ENCODE assay signal across 8 cellular contexts in the genomic region with DNA sequence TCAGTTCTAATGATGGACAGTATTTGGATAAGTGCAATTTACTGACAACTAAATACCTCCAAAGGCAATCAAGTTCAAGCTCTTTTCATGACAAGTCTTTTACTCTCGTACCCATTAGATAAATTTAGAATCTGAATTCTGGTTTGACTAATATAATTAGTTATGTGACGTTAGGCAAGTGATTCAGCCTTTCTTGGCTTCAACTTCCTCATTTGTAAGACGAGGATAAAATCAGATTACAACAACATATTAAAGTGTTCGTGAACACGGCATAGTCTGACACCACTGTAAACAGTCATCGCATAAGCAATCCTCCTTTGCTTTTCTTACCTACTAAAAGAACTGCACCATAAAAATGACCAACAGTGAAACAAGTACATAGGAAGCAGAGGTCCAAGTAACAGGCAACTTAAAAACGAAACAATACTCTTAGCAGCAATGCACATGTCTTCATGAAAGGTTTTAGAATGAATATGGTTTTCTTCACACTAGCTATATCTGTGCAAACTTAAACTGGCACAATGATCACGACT. TPM values are rescaled to one million over a fixed set of nuclear protein-coding genes. Genes with fewer than 3 reads are reported as not detected.
DNase-seq lines count a peak whose midpoint lies in the region; ATAC-seq, FAIRE-seq and TF ChIP-seq lines count a peak whose summit lies in the region.

No MANE protein-coding gene starts in this region.

- H3K27me3 ChIP-seq in ACC112 (ENCODE audit: insufficient read depth, low read length) (no peaks in the 10 kb centered on the region), mammary epithelial cell (ENCODE audit: insufficient read depth, low read length) (no peaks in the 10 kb centered on the region), HepG2 (ENCODE audit: control insufficient read depth in 1 of 2, insufficient read depth in 2 of 2, low read length in 2 of 2) (no peaks in the 10 kb centered on the region)

- H3K9ac ChIP-seq in mammary epithelial cell (ENCODE audit: insufficient read depth, low read length) (no peak overlapping the region), HepG2 (ENCODE audit: insufficient read depth, low read depth, low read length) (no peak overlapping the region)

- H3K79me2 ChIP-seq in ACC112 (ENCODE audit: control insufficient read depth, insufficient read depth, low read length, unreplicated experiment) (no peaks in the 10 kb centered on the region), mammary epithelial cell (ENCODE audit: insufficient read depth, low read length) (no peaks in the 10 kb centered on the region), HepG2 (ENCODE audit: insufficient read depth, low read length) (no peaks in the 10 kb centered on the region)

- peak overlapping the region; percentile 83 for H2AFZ ChIP-seq in ACC112 (ENCODE audit: low read length, unreplicated experiment)
- H2AFZ ChIP-seq in mammary epithelial cell (ENCODE audit: low read depth, low read length) = no peak overlapping the region
- H2AFZ ChIP-seq in HepG2 (ENCODE audit: low read length) = no peak overlapping the region

- POLR2A ChIA-PET in HepG2 (lab: Yijun Ruan, JAX) = interaction anchor here (1.0 kb wide), 1 partner anchor 25 kb away, joined by 3 read pairs; a partner anchor contains a TSS

- H3K4me1 ChIP-seq in ACC112 (ENCODE audit: control insufficient read depth, insufficient read depth, low read length, unreplicated experiment) = peaks cover 12% of the 10 kb centered on the region
- H3K4me1 ChIP-seq in mammary epithelial cell (ENCODE audit: insufficient read depth, low read length) = no peaks in the 10 kb centered on the region
- H3K4me1 ChIP-seq in HepG2 (ENCODE audit: insufficient read depth, low read length) = peaks cover 4% of the 10 kb centered on the region; the same call in 1 of the 2 replicates

- no peak for FAIRE-seq in HepG2 (lab: Jason Lieb, UNC)

- no peak for TF ChIP-seq RAD21 in HepG2 (CRISPR knock-in tag; IDR thresholded peaks at IDR 0.05)

- BruUV-seq in mammary epithelial cell (replicated peaks; lab: Mats Ljungman, UMichigan) (no TSS peak), HepG2 (replicated peaks; lab: Mats Ljungman, UMichigan) (no TSS peak)

- H3K36me3 ChIP-seq in ACC112 (ENCODE audit: insufficient read depth, low read length) (no peaks in the 10 kb centered on the region; the same call in 1 of the 2 replicates), mammary epithelial cell (ENCODE audit: insufficient read depth, low read length) (peaks cover 2% of the 10 kb centered on the region), HepG2 (replicated peaks in 1 of 2; ENCODE audit: control insufficient read depth in 1 of 2, insufficient read depth in 2 of 2, low read length in 2 of 2) (peaks cover 1 to 16% of the 10 kb centered on the region in 2 experiments; a peak in 4 of 5 replicates)

- intact Hi-C loops in mammary epithelial cell (cut with micrococcal nuclease) = loop anchor here (10.0 kb wide), 1 partner anchor 206 kb away; no protein-coding TSS in a partner anchor
- intact Hi-C loops in HepG2 (cut with micrococcal nuclease; ENCODE audit: unreplicated experiment) = no loop called here

- no peak for TF ChIP-seq CTCF in mammary epithelial cell (conservative IDR thresholded peaks at IDR 0.05 in 1 of 2, IDR thresholded peaks at IDR 0.05 in 1 of 2; ENCODE audit: extremely low read depth in 1 of 2, insufficient read depth in 1 of 2, low read depth in 1 of 2, low read length in 2 of 2)
- TF ChIP-seq CTCF in HepG2 (CRISPR knock-in tag; IDR thresholded peaks at IDR 0.05) = no peak

- in situ Hi-C loops in mammary epithelial cell (cut with MboI; ENCODE audit: low sequenced_read_pairs in 2 of 2) (no loop called here), HepG2 (cut with HindIII; ENCODE audit: extremely low pct_ligation_motif_present, low pct_unique_long_range_greater_than_20kb) (no loop called here)

- ATAC-seq in GM19043 (IDR thresholded peaks at IDR 0.05; ENCODE audit: low read depth, unreplicated experiment) (peak; percentile 48), HG03565 (IDR thresholded peaks at IDR 0.05; ENCODE audit: unreplicated experiment) (peak; percentile 49), HepG2 (no peak)

- no peak for TF ChIP-seq POLR2A in HepG2 (IDR thresholded peaks at IDR 0.05; ENCODE audit: insufficient read depth in 1 of 2, low read depth in 2 of 2, low read length in 2 of 2)

- TF ChIP-seq EP300 in HepG2 (IDR thresholded peaks at IDR 0.05; ENCODE audit: low read depth in 2 of 2, low read length in 2 of 2) (no peak), HepG2 (CRISPR knock-in tag; IDR thresholded peaks at IDR 0.05; ENCODE audit: borderline replicate concordance) (no peak)

- peak overlapping the region; percentile 69 for H3K4me3 ChIP-seq in ACC112 (ENCODE audit: low read depth, low read length)
- no peak overlapping the region for H3K4me3 ChIP-seq in mammary epithelial cell (replicated peaks in 1 of 3; ENCODE audit: insufficient read depth in 1 of 3, low read depth in 2 of 3, low read length in 3 of 3)
- H3K4me3 ChIP-seq in HepG2 (replicated peaks in 1 of 3; ENCODE audit: insufficient read depth in 1 of 3, low read depth in 2 of 3, low read length in 3 of 3) = no peak overlapping the region

- H4K20me1 ChIP-seq in mammary epithelial cell (ENCODE audit: insufficient read depth, low read length) (no peaks in the 10 kb centered on the region), HepG2 (ENCODE audit: insufficient read depth, low read length) (no peaks in the 10 kb centered on the region)

- CTCF ChIA-PET in mammary epithelial cell (lab: Charles Lee; ENCODE audit: low non-redundant PET) (no interaction called here), HepG2 (lab: Yijun Ruan, JAX; ENCODE audit: low intra/inter-chr PET ratio, low total read pairs) (no interaction called here)

- 94% methylated on average over 8 of the region's 8 CpGs for WGBS in mammary epithelial cell (ENCODE audit: low coverage, missing lambda C conversion rate)
- 91% methylated on average over 8 of the region's 8 CpGs for WGBS in HepG2 (ENCODE audit: low lambda C conversion rate)

- H3K27ac ChIP-seq in ACC112 (ENCODE audit: low read depth, low read length) = peak overlapping the region; percentile 64
- H3K27ac ChIP-seq in mammary epithelial cell (ENCODE audit: insufficient read depth, low read depth, low read length) = no peak overlapping the region
- no peak overlapping the region for H3K27ac ChIP-seq in HepG2 (ENCODE audit: extremely low read length, insufficient read depth, low read length)

- DNase-seq in mammary epithelial cell (peak; percentile 16), NK-92 (lab: John Stamatoyannopoulos, UW; ENCODE audit: unreplicated experiment) (no peak), HepG2 (ENCODE audit: low spot score) (no peak), NCI-H748 (lab: John Stamatoyannopoulos, UW; ENCODE audit: unreplicated experiment) (no peak), amygdala (lab: John Stamatoyannopoulos, UW) (no peak)

- dilution Hi-C loops in mammary epithelial cell (cut with HindIII; ENCODE audit: low sequenced_read_pairs) = no loop called here

- H3K4me2 ChIP-seq in mammary epithelial cell (ENCODE audit: insufficient read depth, low read depth, low read length) (no peak overlapping the region), HepG2 (ENCODE audit: low read depth, low read length) (no peak overlapping the region)

- no peaks in the 10 kb centered on the region for H3K9me3 ChIP-seq in mammary epithelial cell (replicated peaks; ENCODE audit: insufficient read depth, low read length)
- H3K9me3 ChIP-seq in HepG2 (ENCODE audit: low read length) = no peaks in the 10 kb centered on the region

TF ChIP-seq in HepG2, 621 proteins besides CTCF, POLR2A, EP300 and RAD21 (continues in another document):
- TF ChIP-seq, protein P1, sequence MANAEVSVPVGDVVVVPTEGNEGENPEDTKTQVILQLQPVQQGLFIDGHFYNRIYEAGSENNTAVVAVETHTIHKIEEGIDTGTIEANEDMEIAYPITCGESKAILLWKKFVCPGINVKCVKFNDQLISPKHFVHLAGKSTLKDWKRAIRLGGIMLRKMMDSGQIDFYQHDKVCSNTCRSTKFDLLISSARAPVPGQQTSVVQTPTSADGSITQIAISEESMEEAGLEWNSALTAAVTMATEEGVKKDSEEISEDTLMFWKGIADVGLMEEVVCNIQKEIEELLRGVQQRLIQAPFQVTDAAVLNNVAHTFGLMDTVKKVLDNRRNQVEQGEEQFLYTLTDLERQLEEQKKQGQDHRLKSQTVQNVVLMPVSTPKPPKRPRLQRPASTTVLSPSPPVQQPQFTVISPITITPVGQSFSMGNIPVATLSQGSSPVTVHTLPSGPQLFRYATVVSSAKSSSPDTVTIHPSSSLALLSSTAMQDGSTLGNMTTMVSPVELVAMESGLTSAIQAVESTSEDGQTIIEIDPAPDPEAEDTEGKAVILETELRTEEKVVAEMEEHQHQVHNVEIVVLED (CRISPR knock-in tag; IDR thresholded peaks at IDR 0.05; ENCODE audit: borderline replicate concordance) = no peak
- TF ChIP-seq ELF3 (CRISPR knock-in tag; IDR thresholded peaks at IDR 0.05) (no peak), ZNF703 (CRISPR knock-in tag; IDR thresholded peaks at IDR 0.05; ENCODE audit: borderline replicate concordance) (no peak), ZNF75D (CRISPR knock-in tag; IDR thresholded peaks at IDR 0.05; ENCODE audit: borderline replicate concordance) (no peak)

RNA-seq across cellular contexts. Expression of a gene that starts 25.7 kb away (rescaled TPM):
- total RNA-seq in mammary epithelial cell (10 to 100 TPM; 10.3 to 43.4 TPM), HepG2 (2016; rRNA removed; fragmentation: Illumina TruSeq; extraction: Trizol) (104 and 158 TPM in 2 replicates)
- polyA plus RNA-seq in mammary epithelial cell (26.0 TPM), HepG2 (2011; rRNA removed) (29.1 and 32.4 TPM in 2 replicates)
- 6.5 TPM for polyA minus RNA-seq in mammary epithelial cell
- total RNA-seq in HepG2 (2016; cell fraction: cytosol; rRNA removed; fragmentation: Illumina TruSeq; extraction: Trizol; ENCODE audit: low read depth) = 65.3 and 66.5 TPM in 2 replicates
- 117 and 175 TPM in 2 replicates for total RNA-seq in HepG2 (2016; cell fraction: insoluble cytoplasmic fraction; rRNA removed; fragmentation: Illumina TruSeq; extraction: Trizol)
- 73.2 and 76.4 TPM in 2 replicates for total RNA-seq in HepG2 (2016; cell fraction: membrane; rRNA removed; fragmentation: Illumina TruSeq; extraction: Trizol)
- total RNA-seq in HepG2 (2016; cell fraction: nucleus; rRNA removed; fragmentation: Illumina TruSeq; extraction: Trizol) = 44.6 and 50.4 TPM in 2 replicates
- polyA plus RNA-seq in HepG2 (2011; cell fraction: cytosol; rRNA removed) = 37.1 and 37.6 TPM in 2 replicates
- polyA plus RNA-seq in HepG2 (2011; cell fraction: nucleus; rRNA removed) = 12.7 and 13.3 TPM in 2 replicates
- 49.6 and 68.8 TPM in 2 replicates for polyA plus RNA-seq in HepG2 (2012)
- polyA plus RNA-seq in HepG2 (2016; cell fraction: cytosol; fragmentation: Illumina TruSeq; extraction: Trizol; ENCODE audit: low read depth) = 84.3 and 106 TPM in 2 replicates
- polyA plus RNA-seq in HepG2 (2016; cell fraction: insoluble cytoplasmic fraction; fragmentation: Illumina TruSeq; extraction: Trizol; ENCODE audit: low read depth) = 196 and 215 TPM in 2 replicates
- polyA plus RNA-seq in HepG2 (2016; cell fraction: membrane; fragmentation: Illumina TruSeq; extraction: Trizol; ENCODE audit: low read depth) = 84.2 and 92.6 TPM in 2 replicates
- 92.2 and 92.5 TPM in 2 replicates for polyA plus RNA-seq in HepG2 (2016; cell fraction: nucleus; fragmentation: Illumina TruSeq; extraction: Trizol; ENCODE audit: insufficient read depth, low read depth)
- polyA minus RNA-seq in HepG2 (2011; rRNA and poly(A)+ RNA removed; ENCODE audit: low replicate concordance) = 12.7 and 15.1 TPM in 2 replicates
- polyA minus RNA-seq in HepG2 (2011; cell fraction: cytosol; rRNA and poly(A)+ RNA removed) = 16.5 and 16.7 TPM in 2 replicates
- 12.4 and 16.9 TPM in 2 replicates for polyA minus RNA-seq in HepG2 (2011; cell fraction: nucleus; rRNA and poly(A)+ RNA removed)
